Comparison of ENCODE assay signal across 26 cellular contexts in genomic region chr12:5374691-5375090, GRCh38. TPM values are rescaled to one million over a fixed set of nuclear protein-coding genes. Genes with fewer than 3 reads are reported as not detected.
"Had no signal": no experiment of that assay in that cellular context is flagged by ENCODE, and none has a peak within 500 bp of the region (broad histone marks: within the 10 kb centered on the region; RNA-seq: fewer than 3 reads in every experiment).

No MANE protein-coding gene starts in this region.

- H3K9me3 ChIP-seq: stomach, suprapubic skin, testis, thoracic aorta, thyroid gland, tibial artery, tibial nerve, transverse colon, upper lobe of left lung, upper lobe of right lung, uterus, vagina had no signal

- DNase-seq: stimulated activated CD4-positive, alpha-beta T cell treated with anti-CD3 and anti-CD28 coated beads, Interleukin-2, amount 100 ng/mL, for 48 hours; stimulated activated CD4-positive, alpha-beta T cell treated with anti-CD3 and anti-CD28 coated beads, Interleukin-4, amount 100 ng/mL, for 1 hour; stimulated activated CD4-positive, alpha-beta T cell treated with anti-CD3 and anti-CD28 coated beads, Interleukin-4, amount 100 ng/mL, for 24 hours; stimulated activated CD4-positive, alpha-beta T cell treated with anti-CD3 and anti-CD28 coated beads, Interleukin-4, amount 100 ng/mL, for 4 hours; stimulated activated CD8-positive, alpha-beta memory T cell treated with anti-CD3 and anti-CD28 coated beads, Interleukin-4, amount 100 ng/mL, for 48 hours; stimulated activated naive B cell treated with anti-CD40 and anti-IgM and Interleukin-4, amounts not matched to agents 10 μg/mL and 1 μg/mL and 100 μg/mL, for 72 hours; stimulated activated naive CD4-positive, alpha-beta T cell; stimulated activated naive CD4-positive, alpha-beta T cell treated with Interleukin-2 at 50 U/mL for 16 hours; stimulated activated naive CD8-positive, alpha-beta T cell treated with anti-CD3 and anti-CD28 coated beads, Interleukin-15, amount 100 ng/mL, for 72 hours; stimulated activated naive CD8-positive, alpha-beta T cell treated with anti-CD3 and anti-CD28 coated beads, Interleukin-15, Interleukin-2, amounts not matched to agents 100 U/mL and 50 U/mL, for 24 hours; stomach; substantia nigra; testis; thyroid gland; tibial artery; transverse colon; upper lobe of left lung; upper lobe of right lung; uterus had no signal

- H3K36me3 ChIP-seq: stomach, suprapubic skin, thoracic aorta, thyroid gland, tibial artery, tibial nerve, transverse colon, upper lobe of left lung, upper lobe of right lung, uterus, vagina had no signal

- H3K4me1 ChIP-seq: stomach, suprapubic skin, testis, thyroid gland, tibial artery, tibial nerve, upper lobe of left lung, upper lobe of right lung, uterus, vagina had no signal

- H3K27me3 ChIP-seq: stomach, testis, thyroid gland, tibial artery, tibial nerve, transverse colon, upper lobe of left lung, upper lobe of right lung, uterus, vagina had no signal

- H3K27ac ChIP-seq: stomach, suprapubic skin, testis, thoracic aorta, thyroid gland, tibial artery, tibial nerve, transverse colon, upper lobe of left lung, upper lobe of right lung, uterus, vagina had no signal

- H3K4me3 ChIP-seq: stomach, suprapubic skin, testis, thoracic aorta, thyroid gland, tibial artery, tibial nerve, transverse colon, upper lobe of left lung, upper lobe of right lung, uterus, vagina had no signal

- ATAC-seq: stimulated activated effector memory CD8-positive, alpha-beta T cell treated with anti-CD3 and anti-CD28 coated beads, Interleukin-12 subunit alpha, Interleukin-12 subunit beta, amount 100 ng/mL, for 72 hours; stimulated activated memory B cell treated with anti-CD40 and anti-IgM and Interleukin-4, amounts not matched to agents 10 μg/mL and 1 μg/mL and 100 μg/mL, for 72 hours; stimulated activated naive B cell treated with anti-CD40 and anti-IgM and Interleukin-4, amounts not matched to agents 10 μg/mL and 1 μg/mL and 100 μg/mL, for 72 hours; stimulated activated naive CD8-positive, alpha-beta T cell treated with anti-CD3 and anti-CD28 coated beads, Interleukin-15, amount 100 ng/mL, for 72 hours; stimulated activated naive CD8-positive, alpha-beta T cell treated with anti-CD3 and anti-CD28 coated beads, Interleukin-15, Interleukin-2, amounts not matched to agents 100 U/mL and 50 U/mL, for 24 hours; upper lobe of right lung had no signal

RNA-seq across cellular contexts. Expression of gene NTF3, which starts 57.2 kb away (rescaled TPM):
- total RNA-seq: subcutaneous adipose tissue, thyroid gland had no signal
